Comparison of ENCODE assay signal across 8 cellular contexts in genomic region chr12:123232807-123233504, GRCh38. TPM values are rescaled to one million over a fixed set of nuclear protein-coding genes. Genes with fewer than 3 reads are reported as not detected.
DNase-seq lines count a peak whose midpoint lies in the region; ATAC-seq and TF ChIP-seq lines count a peak whose summit lies in the region.

Gene MPHOSPH9, minus strand, starts transcription at chr12:123233141. Its CDS starts 2,777 bp downstream, at chr12:123230364.
Gene MTRFR, plus strand, starts transcription at chr12:123233436. Its CDS starts 20,239 bp downstream, at chr12:123253675.

- H3K27ac Mint-ChIP-seq in CD14-positive monocyte = peak within 1 kb of the TSS; percentile 91 to 98 (median 96)

- H3K9me3 ChIP-seq in liver (ENCODE audit: control insufficient read depth in 4 of 4, low read length in 3 of 4) = no peaks in the 10 kb centered on the region

- no peaks in the 10 kb centered on the region for H3K36me3 ChIP-seq in liver (ENCODE audit: control insufficient read depth in 4 of 4, insufficient read depth in 3 of 4, low read depth in 1 of 4, low read length in 3 of 4)

- no peaks in the 10 kb centered on the region for H3K27me3 ChIP-seq in liver (ENCODE audit: control insufficient read depth in 4 of 4, insufficient read depth in 4 of 4, low read length in 3 of 4)

- H3K36me3 Mint-ChIP-seq in CD14-positive monocyte = peaks cover 0 to 5% of the 10 kb centered on the region in 2 donors

- no peaks in the 10 kb centered on the region for H3K9me3 Mint-ChIP-seq in CD14-positive monocyte

- peak in 1 of 2 donors; percentile 19 for TF ChIP-seq RAD21 in liver (IDR thresholded peaks at IDR 0.05)

- TF ChIP-seq CTCF in CD14-positive monocyte (IDR thresholded peaks at IDR 0.05) (no peak), liver (IDR thresholded peaks at IDR 0.05; ENCODE audit: low read depth, low read length, missing input control) (no peak)

- peaks cover 46% of the 10 kb centered on the region for H3K4me1 Mint-ChIP-seq in CD14-positive monocyte

- WGBS in liver = under 1% methylated on average over 66 of the region's 66 CpGs

- H3K27ac ChIP-seq in liver (ENCODE audit: low read depth in 1 of 2, low read length in 2 of 2) = peak within 1 kb of the TSS; percentile 81 to 97

- intact Hi-C loops in CD14-positive monocyte (cut with micrococcal nuclease) = loop anchor here (5.0 to 10.0 kb wide), 2 partner anchors 256 to 258 kb away; partner anchors contain the start of gene OGFOD2 (in 2 of the 2)

- DNase-seq in CD14-positive monocyte (ENCODE audit: low spot score) (peak; percentile 99), NCI-H82 (lab: John Stamatoyannopoulos, UW) (peak; percentile 100), dermis microvascular lymphatic vessel endothelial cell (ENCODE audit: low read depth in 2 of 2) (peak; percentile 99 to 100)
- peak; percentile 98 to 99 for DNase-seq in activated CD4-positive, alpha-beta T cell treated with anti-CD3 and anti-CD28 coated beads, Interleukin-2, amount 50 U/mL, for 48 hours
- DNase-seq in stimulated activated CD4-positive, alpha-beta T cell treated with anti-CD3 and anti-CD28 coated beads, Interleukin-4, amount 100 ng/mL, for 24 hours = peak; percentile 99

- H3K4me3 ChIP-seq in liver (ENCODE audit: low read depth in 1 of 3, low read length in 3 of 3) = peak within 1 kb of the TSS; percentile 80 to 93 (median 91)

- H3K4me1 ChIP-seq in liver (ENCODE audit: control insufficient read depth in 4 of 4, insufficient read depth in 4 of 4, low read length in 3 of 4) = peaks cover 9 to 42% (median 32%) of the 10 kb centered on the region in 4 donors

- H3K27me3 Mint-ChIP-seq in CD14-positive monocyte (ENCODE audit: low read depth in 3 of 3) = peaks cover 0 to 2% (median 1%) of the 10 kb centered on the region in 3 donors

- H3K4me3 Mint-ChIP-seq in CD14-positive monocyte = peak within 1 kb of the TSS; percentile 92 to 98

- peak; percentile 80 for ATAC-seq in GM19397 (IDR thresholded peaks at IDR 0.05; ENCODE audit: unreplicated experiment)
- ATAC-seq in HG03571 (IDR thresholded peaks at IDR 0.05; ENCODE audit: unreplicated experiment) = peak; percentile 78

- peak within 1 kb of the TSS; percentile 76 to 90 for H3K9ac ChIP-seq in liver (ENCODE audit: low read depth in 1 of 2, low read length in 2 of 2)

TF ChIP-seq in liver, 16 proteins besides CTCF, POLR2A, EP300 and RAD21:
- TF ChIP-seq NR2F2 (IDR thresholded peaks at IDR 0.05) (peak; percentile 51), HNF4G (IDR thresholded peaks at IDR 0.05) (no peak), GABPA (IDR thresholded peaks at IDR 0.05 in 1 of 2, conservative IDR thresholded peaks at IDR 0.05 in 1 of 2) (peak in 1 of 2 donors; percentile 58), YY1 (IDR thresholded peaks at IDR 0.05) (peak; percentile 82), TAF1 (conservative IDR thresholded peaks at IDR 0.05) (peak; percentile 86), RXRA (IDR thresholded peaks at IDR 0.05) (peak in 1 of 2 donors; percentile 36), SP1 (IDR thresholded peaks at IDR 0.05) (peak; percentile 91), MAX (IDR thresholded peaks at IDR 0.05) (peak; percentile 87), EGR1 (IDR thresholded peaks at IDR 0.05; ENCODE audit: low read depth in 2 of 2) (no peak), FOXA2 (IDR thresholded peaks at IDR 0.05) (peak; percentile 84), FOXA1 (IDR thresholded peaks at IDR 0.05) (peak; percentile 48), ZBTB33 (IDR thresholded peaks at IDR 0.05) (peak; percentile 93), REST (IDR thresholded peaks at IDR 0.05) (peak; percentile 91), ATF3 (IDR thresholded peaks at IDR 0.05) (no peak), JUND (IDR thresholded peaks at IDR 0.05) (no peak), HNF4A (conservative IDR thresholded peaks at IDR 0.05) (no peak)

RNA-seq across cellular contexts. Expression of gene MPHOSPH9, which starts in this region (rescaled TPM):
- 10 to 100 TPM in 1 of 2 donors, 1 to 10 TPM in 1; 6.3 to 14.1 TPM for polyA plus RNA-seq in CD14-positive monocyte
- total RNA-seq in dermis microvascular lymphatic vessel endothelial cell = 23.1 and 37.7 TPM in 2 replicates
- 10 to 100 TPM; 49.8 to 51.0 TPM for total RNA-seq in liver
- 10 to 100 TPM in 1 of 2 donors, 1 to 10 TPM in 1; 4.9 to 15.6 TPM for polyA plus RNA-seq in liver

RNA-seq across cellular contexts. Expression of gene MTRFR, which starts in this region (rescaled TPM):
- polyA plus RNA-seq in CD14-positive monocyte (1 to 10 TPM; 1.7 to 2.1 TPM), liver (10 to 100 TPM in 1 of 2 donors, 1 to 10 TPM in 1; 5.7 to 12.6 TPM)
- total RNA-seq in dermis microvascular lymphatic vessel endothelial cell (9.2 and 9.4 TPM in 2 replicates), liver (10 to 100 TPM in 1 of 2 donors, 1 to 10 TPM in 1; 9.5 to 15.2 TPM)

Comparison
In these comparisons a context has a peak if more than half of its experiments do, and no peak if none do; other contexts are left out.
1. Peak in every context shown above with its lines: DNase-seq, ATAC-seq, H3K4me3 ChIP-seq and H3K27ac ChIP-seq.